1 cellular context compared by ENCODE assay signal in genomic region chr2:27170569-27171337, GRCh38.
TF ChIP-seq lines count a peak whose summit lies in the region.

No MANE protein-coding gene starts in this region.

TF ChIP-seq in HepG2, 621 proteins besides CTCF, POLR2A, EP300 and RAD21:
- no peak for TF ChIP-seq BCL6 (CRISPR knock-in tag; IDR thresholded peaks at IDR 0.05)
- TF ChIP-seq ZFP37 (CRISPR knock-in tag; IDR thresholded peaks at IDR 0.05; ENCODE audit: borderline replicate concordance), result no peak
- TF ChIP-seq ZNF263 (CRISPR knock-in tag; IDR thresholded peaks at IDR 0.05), result no peak
- TF ChIP-seq ATAD3A (CRISPR knock-in tag; IDR thresholded peaks at IDR 0.05), result no peak
- no peak for TF ChIP-seq CBX2 (IDR thresholded peaks at IDR 0.05; ENCODE audit: low read depth, low read length)
- no peak for TF ChIP-seq CBX2 (CRISPR knock-in tag; IDR thresholded peaks at IDR 0.05; ENCODE audit: low read depth)
- TF ChIP-seq ZNF460 (CRISPR knock-in tag; IDR thresholded peaks at IDR 0.05; ENCODE audit: borderline replicate concordance), result peak; percentile 72; the same call in 1 of the 2 replicates
- TF ChIP-seq MTA1 (CRISPR knock-in tag; IDR thresholded peaks at IDR 0.05; ENCODE audit: borderline replicate concordance), result no peak
- no peak for TF ChIP-seq SMAD3 (CRISPR knock-in tag; IDR thresholded peaks at IDR 0.05)
- TF ChIP-seq BORCS8-MEF2B (CRISPR knock-in tag; IDR thresholded peaks at IDR 0.05), result 0 out of 2 replicates have a peak, but pooled peaks have one; percentile 11
- TF ChIP-seq MXD3 (CRISPR knock-in tag; IDR thresholded peaks at IDR 0.05), result no peak
- peak; percentile 2; the same call in 1 of the 2 replicates for TF ChIP-seq RARG (CRISPR knock-in tag; IDR thresholded peaks at IDR 0.05; ENCODE audit: low read depth)
- TF ChIP-seq MLXIP (CRISPR knock-in tag; IDR thresholded peaks at IDR 0.05; ENCODE audit: borderline replicate concordance), result no peak
- TF ChIP-seq ZNF430 (CRISPR knock-in tag; IDR thresholded peaks at IDR 0.05), result no peak
- TF ChIP-seq ZNF451 (CRISPR knock-in tag; IDR thresholded peaks at IDR 0.05), result no peak
- TF ChIP-seq ZNF687 (CRISPR knock-in tag; IDR thresholded peaks at IDR 0.05), result no peak
- TF ChIP-seq SNAI1 (CRISPR knock-in tag; IDR thresholded peaks at IDR 0.05; ENCODE audit: borderline replicate concordance), result no peak
- TF ChIP-seq SIN3A (IDR thresholded peaks at IDR 0.05; ENCODE audit: borderline replicate concordance, low read depth, low read length), result no peak
- TF ChIP-seq ZBTB8A (CRISPR knock-in tag; IDR thresholded peaks at IDR 0.05; ENCODE audit: borderline replicate concordance, low read depth), result no peak
- TF ChIP-seq HOXA5 (CRISPR knock-in tag; IDR thresholded peaks at IDR 0.05), result 0 out of 2 replicates have a peak, but pooled peaks have one; percentile 9
- no peak for TF ChIP-seq TP53 (CRISPR knock-in tag; conservative IDR thresholded peaks at IDR 0.05)
- no peak for TF ChIP-seq FLYWCH1 (CRISPR knock-in tag; IDR thresholded peaks at IDR 0.05)
TF ChIP-seq in HepG2: peak in this region for 4.
